Comparison of ENCODE assay signal across 2 cellular contexts in genomic region chr11:36292311-36292722, GRCh38.
TF ChIP-seq lines count a peak whose summit lies in the region.

No MANE protein-coding gene starts in this region.

TF ChIP-seq in HCT116, 20 proteins besides CTCF, POLR2A, EP300 and RAD21:
- TF ChIP-seq ZBTB33 (IDR thresholded peaks at IDR 0.05; ENCODE audit: extremely low read depth, insufficient replicate concordance, low read length): no peak
- TF ChIP-seq CBX3 (IDR thresholded peaks at IDR 0.05; ENCODE audit: low read depth): peak; percentile 54; the same call in 1 of the 2 replicates

TF ChIP-seq in liver, 16 proteins besides CTCF, POLR2A, EP300 and RAD21:
- TF ChIP-seq MAX (IDR thresholded peaks at IDR 0.05): no peak
- no peak for TF ChIP-seq REST (IDR thresholded peaks at IDR 0.05)
- TF ChIP-seq JUND (IDR thresholded peaks at IDR 0.05): no peak
- no peak for TF ChIP-seq ZBTB33 (IDR thresholded peaks at IDR 0.05)
- TF ChIP-seq HNF4G (IDR thresholded peaks at IDR 0.05): no peak
TF ChIP-seq in liver: peak in this region for 0.
